In genomic region chr4:20251061-20251795, GRCh38 we compare ENCODE assay signal across 8 cellular contexts. TPM values are rescaled to one million over a fixed set of nuclear protein-coding genes. Genes with fewer than 3 reads are reported as not detected.
A peak's percentile ranks its signal among the peaks of the same experiment; 100 is the strongest.
DNase-seq lines count a peak whose midpoint lies in the region; ATAC-seq, FAIRE-seq and TF ChIP-seq lines count a peak whose summit lies in the region.

No MANE protein-coding gene starts in this region.

- H3K36me3 ChIP-seq in iPS-20b (ENCODE audit: insufficient read depth, low read depth, low read length), result no peaks in the 10 kb centered on the region
- H3K36me3 ChIP-seq in tibial nerve, result no peaks in the 10 kb centered on the region

- ATAC-seq in A549 (peak in 1 of 2 experiments; percentile 40; a peak in 3 of 6 replicates), GM19463 (IDR thresholded peaks at IDR 0.05; ENCODE audit: unreplicated experiment) (peak; percentile 17), HG03280 (IDR thresholded peaks at IDR 0.05; ENCODE audit: unreplicated experiment) (no peak), HG02870 (IDR thresholded peaks at IDR 0.05; ENCODE audit: unreplicated experiment) (no peak)

- DNase-seq in A549 (ENCODE audit: low read depth in 1 of 2, low spot score in 1 of 2), result no peak
- peak; percentile 4 for DNase-seq in SW480 (ENCODE audit: low spot score)
- DNase-seq in tibial nerve (ENCODE audit: low spot score in 2 of 2), result no peak
- no peak for DNase-seq in central memory CD4-positive, alpha-beta T cell

- TF ChIP-seq RAD21 in A549 (conservative IDR thresholded peaks at IDR 0.05 in 1 of 2, IDR thresholded peaks at IDR 0.05 in 1 of 2), result no peak

- H3K4me3 ChIP-seq in A549, result peak overlapping the region; percentile 44
- peak overlapping the region; percentile 89 for H3K4me3 ChIP-seq in iPS-20b (ENCODE audit: low read length)
- H3K4me3 ChIP-seq in tibial nerve, result peak overlapping the region; percentile 50 to 78 (median 67)

- POLR2A ChIA-PET in A549 (lab: Yijun Ruan, JAX), result no interaction called here

- H3K9me3 ChIP-seq in A549 (no peaks in the 10 kb centered on the region), iPS-20b (ENCODE audit: insufficient read depth, low read depth, low read length) (no peaks in the 10 kb centered on the region), tibial nerve (no peaks in the 10 kb centered on the region)

- H3K27ac ChIP-seq in A549, result no peak overlapping the region
- H3K27ac ChIP-seq in iPS-20b (ENCODE audit: low read length), result no peak overlapping the region
- peak overlapping the region; percentile 70 to 88 (median 84) for H3K27ac ChIP-seq in tibial nerve

- FAIRE-seq in A549 (lab: Jason Lieb, UNC), result no peak

- 24% methylated on average over 14 of the region's 35 CpGs for whole genome bisulfite sequencing in A549 (ENCODE audit: missing lambda C conversion rate)
- WGBS in tibial nerve, 2 donors, result 2 to 4% methylated on average over 28 to 33 of the region's 35 CpGs

- peaks cover 63% of the 10 kb centered on the region for H3K27me3 ChIP-seq in iPS-20b (ENCODE audit: insufficient read depth, low read length)
- peaks cover 0 to 12% of the 10 kb centered on the region in 2 donors for H3K27me3 ChIP-seq in tibial nerve

- no peak for TF ChIP-seq CTCF in A549 (IDR thresholded peaks at IDR 0.05)
- TF ChIP-seq CTCF in tibial nerve (IDR thresholded peaks at IDR 0.05), result no peak

- H3K4me2 ChIP-seq in A549, result peak overlapping the region; percentile 83

- TF ChIP-seq POLR2A in A549 (IDR thresholded peaks at IDR 0.05; ENCODE audit: low read length) (no peak), tibial nerve (IDR thresholded peaks at IDR 0.05) (no peak)

- H3K4me1 ChIP-seq in A549 (no peaks in the 10 kb centered on the region), iPS-20b (ENCODE audit: insufficient read depth, low read length) (peaks cover 8% of the 10 kb centered on the region), tibial nerve (peaks cover 0 to 61% (median 5%) of the 10 kb centered on the region in 4 donors)

- TF ChIP-seq EP300 in A549 (IDR thresholded peaks at IDR 0.05) (no peak), tibial nerve (IDR thresholded peaks at IDR 0.05) (no peak)

- CTCF ChIA-PET in A549 (lab: Yijun Ruan, JAX), result no interaction called here

- peak overlapping the region; percentile 70 for H3K9ac ChIP-seq in iPS-20b (ENCODE audit: low read depth, low read length)

TF ChIP-seq in A549, 52 proteins besides CTCF, POLR2A, EP300 and RAD21:
- TF ChIP-seq NR3C1 (IDR thresholded peaks at IDR 0.05), result no peak
- TF ChIP-seq ZNF302 (CRISPR knock-in tag; IDR thresholded peaks at IDR 0.05), result no peak
- TF ChIP-seq SREBF2 (IDR thresholded peaks at IDR 0.05), result no peak
- TF ChIP-seq TP53 (CRISPR knock-in tag; IDR thresholded peaks at IDR 0.05), result no peak
- no peak for TF ChIP-seq ATOH8 (CRISPR knock-in tag; IDR thresholded peaks at IDR 0.05; ENCODE audit: low read depth)
- no peak for TF ChIP-seq KDM5A (IDR thresholded peaks at IDR 0.05)
- TF ChIP-seq RARB (CRISPR knock-in tag; IDR thresholded peaks at IDR 0.05), result no peak
- TF ChIP-seq HOXA7 (CRISPR knock-in tag; IDR thresholded peaks at IDR 0.05), result no peak
- TF ChIP-seq, protein P1, sequence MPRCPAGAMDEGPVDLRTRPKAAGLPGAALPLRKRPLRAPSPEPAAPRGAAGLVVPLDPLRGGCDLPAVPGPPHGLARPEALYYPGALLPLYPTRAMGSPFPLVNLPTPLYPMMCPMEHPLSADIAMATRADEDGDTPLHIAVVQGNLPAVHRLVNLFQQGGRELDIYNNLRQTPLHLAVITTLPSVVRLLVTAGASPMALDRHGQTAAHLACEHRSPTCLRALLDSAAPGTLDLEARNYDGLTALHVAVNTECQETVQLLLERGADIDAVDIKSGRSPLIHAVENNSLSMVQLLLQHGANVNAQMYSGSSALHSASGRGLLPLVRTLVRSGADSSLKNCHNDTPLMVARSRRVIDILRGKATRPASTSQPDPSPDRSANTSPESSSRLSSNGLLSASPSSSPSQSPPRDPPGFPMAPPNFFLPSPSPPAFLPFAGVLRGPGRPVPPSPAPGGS (IDR thresholded peaks at IDR 0.05), result no peak
- no peak for TF ChIP-seq KDM1A (IDR thresholded peaks at IDR 0.05; ENCODE audit: low read depth)
- TF ChIP-seq FOSB (CRISPR knock-in tag; IDR thresholded peaks at IDR 0.05), result no peak
- TF ChIP-seq HMGXB4 (CRISPR knock-in tag; IDR thresholded peaks at IDR 0.05; ENCODE audit: borderline replicate concordance), result no peak
- TF ChIP-seq HES2 (IDR thresholded peaks at IDR 0.05), result no peak
- no peak for TF ChIP-seq PHF8 (IDR thresholded peaks at IDR 0.05; ENCODE audit: borderline replicate concordance, low read depth)
- TF ChIP-seq ZSCAN20 (CRISPR knock-in tag; IDR thresholded peaks at IDR 0.05), result no peak
- no peak for TF ChIP-seq ZC3H11A (IDR thresholded peaks at IDR 0.05)
- no peak for TF ChIP-seq NFE2L2 (conservative IDR thresholded peaks at IDR 0.05; ENCODE audit: low read length)
- TF ChIP-seq SMC3 (IDR thresholded peaks at IDR 0.05), result no peak

RNA-seq across cellular contexts. Expression of gene SLIT2, which starts 0.5 kb away (rescaled TPM):
- polyA plus RNA-seq in A549 (2011; rRNA removed), result not detected in 2 replicates
- polyA plus RNA-seq in A549 (2012; cell fraction: cytosol; rRNA removed), result under 0.01 TPM in 1 of 2 replicates, not detected in the other
- polyA plus RNA-seq in A549 (2012; cell fraction: nucleus; rRNA removed), result 0.02 TPM in 1 of 2 replicates, not detected in the other
- not detected in 3 replicates for polyA plus RNA-seq in A549 (2017; fragmentation: RNase III; extraction: RNeasy Plus Mini Kit Qiagen cat#74134 plus additional on column Dnase treatment)
- polyA minus RNA-seq in A549 (2011; rRNA and poly(A)+ RNA removed), result 0.10 and 0.95 TPM in 2 replicates
- 10 to 100 TPM; 38.6 to 66.2 (median 47.2) TPM for total RNA-seq in tibial nerve

Comparison
In these comparisons a context has a peak if more than half of its experiments do, and no peak if none do; other contexts are left out.
1. H3K27ac ChIP-seq: peak in tibial nerve (4 of 4); none in A549 (0 of 2) and iPS-20b (single experiment).
2. Peak in every context shown above with its lines, with median percentiles within 50 percentile points of each other: H3K4me3 ChIP-seq.